In genomic region chr4:133565379-133565778, GRCh38 we compare ENCODE assay signal across 17 cellular contexts.
DNase-seq lines count a peak whose midpoint lies in the region; ATAC-seq, FAIRE-seq and TF ChIP-seq lines count a peak whose summit lies in the region.
"Had no signal": no experiment of that assay in that cellular context is flagged by ENCODE, and none has a peak within 500 bp of the region (broad histone marks: within the 10 kb centered on the region; RNA-seq: fewer than 3 reads in every experiment).

No MANE protein-coding gene starts in this region.

- intact Hi-C loops in transverse colon (cut with DNase I; ENCODE audit: low total_unique reads): no loop called here

- no peak for ATAC-seq in HG03442 (IDR thresholded peaks at IDR 0.05; ENCODE audit: unreplicated experiment)
- ATAC-seq in activated T-helper 17 cell treated with anti-CD3 and anti-CD28 coated beads, Interleukin-2, amount 50 U/mL, for 72 hours (replicated peaks): no peak
- ATAC-seq: A549 had no signal

- no peaks in the 10 kb centered on the region for H3K4me1 ChIP-seq in H1 (replicated peaks in 1 of 4; ENCODE audit: control insufficient read depth in 3 of 4, insufficient read depth in 4 of 4, low read length in 3 of 4)
- H3K4me1 ChIP-seq in transverse colon: no peaks in the 10 kb centered on the region
- H3K4me1 ChIP-seq: A549, adrenal gland, esophagus squamous epithelium, left ventricle myocardium inferior had no signal

- H2BK20ac ChIP-seq in H1 (ENCODE audit: low read length): no peak overlapping the region

- H3K36me3 ChIP-seq in H1 (ENCODE audit: control insufficient read depth in 2 of 4, insufficient read depth in 4 of 4, low read length in 3 of 4) (no peaks in the 10 kb centered on the region), transverse colon (no peaks in the 10 kb centered on the region)
- H3K36me3 ChIP-seq: adrenal gland, esophagus squamous epithelium, left ventricle myocardium inferior, ovary had no signal

- no peak overlapping the region for H3K9ac ChIP-seq in H1 (replicated peaks in 1 of 4; ENCODE audit: extremely low read depth in 1 of 4, low read depth in 3 of 4, low read length in 3 of 4)

- H3K36me3 Mint-ChIP-seq in activated T-helper 17 cell treated with anti-CD3 and anti-CD28 coated beads, Interleukin-2, amount 50 U/mL, for 72 hours (ENCODE audit: low read depth): no peaks in the 10 kb centered on the region

- no peak overlapping the region for H2BK12ac ChIP-seq in H1 (ENCODE audit: low read depth, low read length)

- no peak overlapping the region for H4K91ac ChIP-seq in H1 (replicated peaks; ENCODE audit: insufficient read length, low read length)

- H3K56ac ChIP-seq in H1 (replicated peaks; ENCODE audit: insufficient read length, low read depth, low read length): no peak overlapping the region

- FAIRE-seq in H1 (lab: Jason Lieb, UNC): no peak
- FAIRE-seq: A549, G401.6 had no signal

- no peaks in the 10 kb centered on the region for H3K27me3 Mint-ChIP-seq in activated T-helper 17 cell treated with anti-CD3 and anti-CD28 coated beads, Interleukin-2, amount 50 U/mL, for 72 hours

- no peak overlapping the region for H3K27ac ChIP-seq in H1 (ENCODE audit: low read depth, low read length)
- no peak overlapping the region for H3K27ac ChIP-seq in transverse colon
- H3K27ac ChIP-seq: A549, adrenal gland, esophagus squamous epithelium, left ventricle myocardium inferior, ovary had no signal

- no peak overlapping the region for H3K4ac ChIP-seq in H1 (replicated peaks; ENCODE audit: insufficient read length, low read depth, low read length)

- no peaks in the 10 kb centered on the region for H3K23me2 ChIP-seq in H1 (ENCODE audit: low read depth, low read length)

- H3K4me3 Mint-ChIP-seq in activated T-helper 17 cell treated with anti-CD3 and anti-CD28 coated beads, Interleukin-2, amount 50 U/mL, for 72 hours: no peak overlapping the region

- H3K4me3 ChIP-seq in H1 (ENCODE audit: extremely low read depth in 1 of 4, insufficient read depth in 2 of 4, low read depth in 3 of 4, low read length in 4 of 4) (no peak overlapping the region), retinal pigment epithelial cell (ENCODE audit: low read length) (no peak overlapping the region), transverse colon (no peak overlapping the region)
- H3K4me3 ChIP-seq: A549, adrenal gland, esophagus squamous epithelium, left ventricle myocardium inferior, ovary had no signal

- TF ChIP-seq POLR2A in H1 (IDR thresholded peaks at IDR 0.05; ENCODE audit: control extremely low read depth in 1 of 2, low read depth in 2 of 2, low read length in 2 of 2) (no peak), transverse colon (IDR thresholded peaks at IDR 0.05) (no peak)

- H3K79me1 ChIP-seq in H1 (ENCODE audit: low read depth, low read length): no peaks in the 10 kb centered on the region

- H3K23ac ChIP-seq in H1 (ENCODE audit: insufficient read length): no peak overlapping the region

- TF ChIP-seq CTCF in H1 (IDR thresholded peaks at IDR 0.05; ENCODE audit: control extremely low read depth in 1 of 3, insufficient read depth in 1 of 3, low read depth in 1 of 3, low read length in 3 of 3) (no peak), retinal pigment epithelial cell (conservative IDR thresholded peaks at IDR 0.05; ENCODE audit: low read depth, low read length) (no peak), transverse colon (IDR thresholded peaks at IDR 0.05) (no peak)

- no peak overlapping the region for H3K14ac ChIP-seq in H1 (ENCODE audit: insufficient read length)

- TF ChIP-seq EP300 in H1 (IDR thresholded peaks at IDR 0.05; ENCODE audit: borderline replicate concordance in 1 of 2, low read depth in 2 of 2, low read length in 2 of 2) (no peak), transverse colon (IDR thresholded peaks at IDR 0.05; ENCODE audit: low read depth) (no peak)

- POLR2A ChIA-PET in H1 (lab: Charles Lee; ENCODE audit: partially characterized antibody): no interaction called here

- no peak overlapping the region for H3K18ac ChIP-seq in H1 (ENCODE audit: extremely low read depth, low read length)

- no peak overlapping the region for H3K27ac Mint-ChIP-seq in activated T-helper 17 cell treated with anti-CD3 and anti-CD28 coated beads, Interleukin-2, amount 50 U/mL, for 72 hours

- no peak overlapping the region for H4K5ac ChIP-seq in H1 (ENCODE audit: insufficient read length, low read depth, low read length)

- no peak overlapping the region for H2BK5ac ChIP-seq in H1 (ENCODE audit: low read depth, low read length)

- H3K27me3 ChIP-seq in H1 (replicated peaks in 1 of 4; ENCODE audit: control insufficient read depth in 3 of 4, extremely low read depth in 1 of 4, insufficient read depth in 3 of 4, low read length in 3 of 4): peaks cover 0 to 1% (median 0%) of the 10 kb centered on the region in 4 experiments; a peak in 1 of 7 replicates
- H3K27me3 ChIP-seq in transverse colon: no peaks in the 10 kb centered on the region
- H3K27me3 ChIP-seq: adrenal gland, esophagus squamous epithelium, ovary had no signal

- 94% methylated on average over 1 of the region's 1 CpG; no CpG with 5 or more reads in 1 of the 2 experiments for WGBS in H1 (ENCODE audit: extremely low coverage in 1 of 2, insufficient coverage in 1 of 2, insufficient read length in 1 of 2, insufficient replicate concordance in 2 of 2, low coverage in 1 of 2, low lambda C conversion rate in 2 of 2, missing lambda C conversion rate in 1 of 2), 2 experiments
- 3 to 10% methylated on average over 1 of the region's 1 CpG for WGBS in transverse colon (ENCODE audit: low coverage in 1 of 2), 2 donors

- H4K8ac ChIP-seq in H1 (ENCODE audit: extremely low read depth, insufficient read depth, low read length): no peak overlapping the region

- in situ Hi-C loops in transverse colon (cut with MboI; ENCODE audit: low pct_ligation_motif_present in 1 of 4, low pct_unique_long_range_greater_than_20kb in 1 of 4, low sequenced_read_pairs in 3 of 4): no loop called here

- no peaks in the 10 kb centered on the region for H4K20me1 ChIP-seq in H1 (replicated peaks in 1 of 2; ENCODE audit: control insufficient read depth in 1 of 2, insufficient read depth in 2 of 2, low read length in 2 of 2)

- no peak overlapping the region for H2BK120ac ChIP-seq in H1 (replicated peaks; ENCODE audit: low read depth, low read length)

- DNase-seq in NCI-H2171 treated with DMSO at 0.1 percent for 48 hours (lab: John Stamatoyannopoulos, UW) (peak; percentile 38), NCI-H2171 (lab: John Stamatoyannopoulos, UW) (no peak), NCI-H345 (lab: John Stamatoyannopoulos, UW) (peak; percentile 62), H1 (ENCODE audit: low read depth in 1 of 2, low spot score in 2 of 2) (no peak), retinal pigment epithelial cell (ENCODE audit: low read depth) (peak; percentile 77), transverse colon (no peak)
- DNase-seq: adrenal gland; esophagus squamous epithelium; left ventricle myocardium inferior; NCI-H446; ovary; stimulated activated CD4-positive, alpha-beta T cell treated with anti-CD3 and anti-CD28 coated beads, Interleukin-2, amount 100 ng/mL, for 48 hours; T-helper 2 cell had no signal

- peak overlapping the region; percentile 84; the same call in 1 of the 2 replicates for H2AFZ ChIP-seq in H1 (ENCODE audit: low read length)

- H3K4me2 ChIP-seq in H1 (ENCODE audit: insufficient read depth in 1 of 2, low read depth in 2 of 2, low read length in 2 of 2): no peak overlapping the region
- H3K4me2 ChIP-seq: A549 had no signal

- H3K79me2 ChIP-seq in H1 (ENCODE audit: control insufficient read depth in 1 of 2, insufficient read depth in 2 of 2, low read length in 2 of 2): no peaks in the 10 kb centered on the region

- H3K9me3 Mint-ChIP-seq in activated T-helper 17 cell treated with anti-CD3 and anti-CD28 coated beads, Interleukin-2, amount 50 U/mL, for 72 hours: peaks cover 3% of the 10 kb centered on the region

- no peaks in the 10 kb centered on the region for H3K4me1 Mint-ChIP-seq in activated T-helper 17 cell treated with anti-CD3 and anti-CD28 coated beads, Interleukin-2, amount 50 U/mL, for 72 hours

- H3K9me3 ChIP-seq in H1 (ENCODE audit: insufficient read depth in 2 of 2, low read depth in 1 of 2, low read length in 1 of 2) (no peaks in the 10 kb centered on the region; a peak in 1 of 4 replicates), transverse colon (no peaks in the 10 kb centered on the region)
- H3K9me3 ChIP-seq: A549, adrenal gland, esophagus squamous epithelium, left ventricle myocardium inferior, ovary had no signal

- no peak overlapping the region for H2AK5ac ChIP-seq in H1 (ENCODE audit: low read depth, low read length)

- CTCF ChIA-PET in H1 (lab: Charles Lee; ENCODE audit: partially characterized antibody): no interaction called here

- H2BK15ac ChIP-seq in H1 (ENCODE audit: low read length): no peak overlapping the region

- TF ChIP-seq RAD21 in H1 (IDR thresholded peaks at IDR 0.05 in 1 of 2, conservative IDR thresholded peaks at IDR 0.05 in 1 of 2; ENCODE audit: low read depth in 2 of 2, low read length in 2 of 2): no peak

TF ChIP-seq in H1, 55 proteins besides CTCF, POLR2A, EP300 and RAD21 (continues in another document):
- TF ChIP-seq MAFK (IDR thresholded peaks at IDR 0.05; ENCODE audit: low read depth, low read length) (no peak), RBBP5 (IDR thresholded peaks at IDR 0.05; ENCODE audit: borderline replicate concordance, low read depth, low read length) (no peak), POLR2AphosphoS5 (IDR thresholded peaks at IDR 0.05; ENCODE audit: low read depth, low read length) (no peak)

Comparison
In these comparisons a context has a peak if more than half of its experiments do, and no peak if none do; other contexts are left out.
1. DNase-seq: peak in NCI-H2171 treated with DMSO at 0.1 percent for 48 hours (single experiment), NCI-H345 (single experiment) and retinal pigment epithelial cell (single experiment); none in NCI-H2171 (single experiment), H1 (0 of 2) and transverse colon (single experiment).